ENCODE assay signal across 1 cellular context in the genomic region with DNA sequence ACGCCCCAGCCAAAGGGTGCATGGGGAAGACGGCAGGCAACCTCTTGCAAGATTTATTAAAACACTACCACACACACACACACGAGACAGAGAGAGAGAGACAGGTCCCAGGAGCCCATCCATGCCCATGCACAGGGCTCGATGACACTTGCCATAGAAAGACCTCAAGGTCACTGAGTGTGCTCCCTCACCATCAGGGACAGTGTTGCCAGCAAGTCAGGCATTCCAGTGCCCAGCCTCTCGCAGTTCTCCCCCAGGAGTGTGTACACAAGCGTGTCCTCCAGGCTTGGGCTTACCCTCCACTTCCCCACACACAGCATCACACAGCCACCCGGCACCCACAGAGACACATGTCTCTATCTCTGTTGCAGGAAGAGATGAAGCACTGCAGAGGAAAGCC.
TF ChIP-seq lines count a peak whose summit lies in the region.

No MANE protein-coding gene starts in this region.

TF ChIP-seq in GM23338, 12 proteins besides CTCF, POLR2A, EP300 and RAD21 (continued from another document):
- no peak for TF ChIP-seq ZNF462 (CRISPR knock-in tag; IDR thresholded peaks at IDR 0.05)
- no peak for TF ChIP-seq CREB1 (CRISPR knock-in tag; IDR thresholded peaks at IDR 0.05; ENCODE audit: low read depth)
- TF ChIP-seq STAT1 (IDR thresholded peaks at IDR 0.05; ENCODE audit: unreplicated experiment) = no peak
- TF ChIP-seq NANOG (IDR thresholded peaks at IDR 0.05; ENCODE audit: borderline replicate concordance) = no peak
- no peak for TF ChIP-seq EZH2 (IDR thresholded peaks at IDR 0.05; ENCODE audit: low read depth, unreplicated experiment)
